In the genomic region with DNA sequence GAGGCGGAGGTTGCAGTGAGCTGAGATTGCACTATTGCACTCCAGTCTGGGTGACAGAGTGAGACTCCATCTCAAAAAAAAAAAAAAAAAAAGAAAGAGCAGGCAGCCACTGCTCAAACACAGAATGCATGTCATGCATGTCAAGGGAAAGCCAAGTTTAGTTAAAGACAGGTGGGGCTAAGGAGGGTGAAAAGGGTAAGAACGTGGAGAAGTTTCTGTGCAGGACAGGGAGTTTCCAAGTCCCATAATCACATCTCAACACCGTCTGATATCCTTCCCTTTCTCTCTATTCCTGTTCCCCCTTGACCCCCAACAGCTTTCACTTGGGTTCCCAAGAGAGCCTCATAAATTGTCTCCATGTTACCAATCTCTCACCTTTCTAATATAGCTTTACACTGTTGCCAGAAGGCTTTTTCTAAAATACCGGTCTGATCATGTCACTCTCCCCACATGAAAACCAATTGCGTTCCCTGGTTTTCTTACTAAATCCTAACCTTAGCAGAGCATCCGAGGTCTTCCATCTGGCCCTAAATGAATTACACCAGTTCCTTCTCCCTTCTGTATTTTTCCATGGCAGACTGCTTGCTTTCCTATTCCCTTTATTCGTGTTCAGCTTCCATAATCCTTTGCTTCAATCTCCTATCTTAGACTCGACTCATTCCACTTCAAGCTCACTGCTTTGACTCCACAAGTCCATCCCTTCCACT, we compare ENCODE assay signal across 10 cellular contexts. TPM values are rescaled to one million over a fixed set of nuclear protein-coding genes. Genes with fewer than 3 reads are reported as not detected.
DNase-seq lines count a peak whose midpoint lies in the region; ATAC-seq and TF ChIP-seq lines count a peak whose summit lies in the region.
"Had no signal": no experiment of that assay in that cellular context is flagged by ENCODE, and none has a peak within 500 bp of the region (broad histone marks: within the 10 kb centered on the region; RNA-seq: fewer than 3 reads in every experiment).

No MANE protein-coding gene starts in this region.

- no peaks in the 10 kb centered on the region for H3K9me3 Mint-ChIP-seq in activated CD8-positive, alpha-beta T cell treated with anti-CD3 and anti-CD28 coated beads for 36 hours
- H3K9me3 Mint-ChIP-seq in activated CD8-positive, alpha-beta T cell treated with anti-CD3 and anti-CD28 coated beads, Interleukin-2, amount 10 ng/mL, durations not matched to agents 7 days and 5 days (ENCODE audit: insufficient read depth), result no peaks in the 10 kb centered on the region
- no peaks in the 10 kb centered on the region for H3K9me3 Mint-ChIP-seq in activated T-helper 17 cell treated with anti-CD3 and anti-CD28 coated beads, Interleukin-2, amount 50 U/mL, for 72 hours

- no peaks in the 10 kb centered on the region for H3K27me3 Mint-ChIP-seq in activated CD8-positive, alpha-beta T cell treated with anti-CD3 and anti-CD28 coated beads for 36 hours
- H3K27me3 Mint-ChIP-seq in activated CD8-positive, alpha-beta T cell treated with anti-CD3 and anti-CD28 coated beads, Interleukin-2, amount 10 ng/mL, durations not matched to agents 7 days and 5 days (ENCODE audit: low read depth), result no peaks in the 10 kb centered on the region
- no peaks in the 10 kb centered on the region for H3K27me3 Mint-ChIP-seq in activated T-helper 17 cell treated with anti-CD3 and anti-CD28 coated beads, Interleukin-2, amount 50 U/mL, for 72 hours

- no peak for ATAC-seq in activated CD8-positive, alpha-beta T cell treated with anti-CD3 and anti-CD28 coated beads for 36 hours
- ATAC-seq in activated CD8-positive, alpha-beta T cell treated with anti-CD3 and anti-CD28 coated beads, Interleukin-2, amount 10 ng/mL, durations not matched to agents 7 days and 5 days, result no peak
- no peak for ATAC-seq in activated T-helper 17 cell treated with anti-CD3 and anti-CD28 coated beads, Interleukin-2, amount 50 U/mL, for 72 hours (replicated peaks)
- ATAC-seq in sciatic nerve, result no peak

- H3K4me3 Mint-ChIP-seq in activated CD8-positive, alpha-beta T cell treated with anti-CD3 and anti-CD28 coated beads for 36 hours, result no peak overlapping the region
- H3K4me3 Mint-ChIP-seq in activated CD8-positive, alpha-beta T cell treated with anti-CD3 and anti-CD28 coated beads, Interleukin-2, amount 10 ng/mL, durations not matched to agents 7 days and 5 days, result no peak overlapping the region
- peak overlapping the region; percentile 69 for H3K4me3 Mint-ChIP-seq in activated T-helper 17 cell treated with anti-CD3 and anti-CD28 coated beads, Interleukin-2, amount 50 U/mL, for 72 hours

- H3K4me1 ChIP-seq in thyroid gland, result peaks cover 20 to 64% of the 10 kb centered on the region in 2 donors

- no peak for TF ChIP-seq POLR2A in thyroid gland (IDR thresholded peaks at IDR 0.05)

- POLR2A ChIA-PET in activated CD8-positive, alpha-beta T cell treated with anti-CD3 and anti-CD28 coated beads for 36 hours (lab: Charles Lee), result interaction anchor here (0.6 to 1.2 kb wide), 4 partner anchors 10 to 154 kb away, joined by 3 to 4 read pairs (median 3); partner anchors contain the start of gene LARP4
- POLR2A ChIA-PET in activated CD8-positive, alpha-beta T cell treated with anti-CD3 and anti-CD28 coated beads, Interleukin-2, amount 10 ng/mL, durations not matched to agents 7 days and 5 days (lab: Charles Lee), result interaction anchor here (1.4 kb wide), 1 partner anchor 37 kb away, joined by 4 read pairs; the partner anchor contains the start of gene LIMA1

- 75 to 79% methylated on average over 8 of the region's 8 CpGs for WGBS in thyroid gland, 2 donors

- intact Hi-C loops in activated CD8-positive, alpha-beta T cell treated with anti-CD3 and anti-CD28 coated beads for 36 hours (cut with micrococcal nuclease), result no loop called here
- intact Hi-C loops in thyroid gland (cut with DNase I), result no loop called here
- intact Hi-C loops in sciatic nerve (cut with DNase I), result no loop called here

- H3K27me3 ChIP-seq in thyroid gland, result no peaks in the 10 kb centered on the region

- H3K9me3 ChIP-seq in thyroid gland, result no peaks in the 10 kb centered on the region

- H3K36me3 ChIP-seq in thyroid gland, result peaks cover 0 to 5% of the 10 kb centered on the region in 2 donors

- peaks cover 38% of the 10 kb centered on the region for H3K4me1 Mint-ChIP-seq in activated CD8-positive, alpha-beta T cell treated with anti-CD3 and anti-CD28 coated beads for 36 hours (ENCODE audit: low read depth)
- peaks cover 13% of the 10 kb centered on the region for H3K4me1 Mint-ChIP-seq in activated CD8-positive, alpha-beta T cell treated with anti-CD3 and anti-CD28 coated beads, Interleukin-2, amount 10 ng/mL, durations not matched to agents 7 days and 5 days (ENCODE audit: low read depth)
- peaks cover 12% of the 10 kb centered on the region for H3K4me1 Mint-ChIP-seq in activated T-helper 17 cell treated with anti-CD3 and anti-CD28 coated beads, Interleukin-2, amount 50 U/mL, for 72 hours

- CTCF ChIA-PET in activated CD8-positive, alpha-beta T cell treated with anti-CD3 and anti-CD28 coated beads for 36 hours (lab: Charles Lee), result interaction anchor here (1.0 to 1.9 kb wide), 3 partner anchors 25 to 70 kb away, joined by 3 to 6 read pairs (median 3); no protein-coding TSS in a partner anchor
- CTCF ChIA-PET in activated CD8-positive, alpha-beta T cell treated with anti-CD3 and anti-CD28 coated beads, Interleukin-2, amount 10 ng/mL, durations not matched to agents 7 days and 5 days (lab: Charles Lee), result interaction anchor here (1.1 to 1.3 kb wide), 3 partner anchors 58 to 136 kb away, joined by 3 to 5 read pairs (median 3); partner anchors contain the start of gene COX14

- peaks cover 5% of the 10 kb centered on the region for H3K36me3 Mint-ChIP-seq in activated CD8-positive, alpha-beta T cell treated with anti-CD3 and anti-CD28 coated beads for 36 hours (ENCODE audit: low read depth)
- H3K36me3 Mint-ChIP-seq in activated CD8-positive, alpha-beta T cell treated with anti-CD3 and anti-CD28 coated beads, Interleukin-2, amount 10 ng/mL, durations not matched to agents 7 days and 5 days (ENCODE audit: low read depth), result peaks cover 2% of the 10 kb centered on the region
- H3K36me3 Mint-ChIP-seq in activated T-helper 17 cell treated with anti-CD3 and anti-CD28 coated beads, Interleukin-2, amount 50 U/mL, for 72 hours (ENCODE audit: low read depth), result peaks cover 6% of the 10 kb centered on the region

- peak overlapping the region; percentile 43 for H3K27ac Mint-ChIP-seq in activated CD8-positive, alpha-beta T cell treated with anti-CD3 and anti-CD28 coated beads for 36 hours
- no peak overlapping the region for H3K27ac Mint-ChIP-seq in activated CD8-positive, alpha-beta T cell treated with anti-CD3 and anti-CD28 coated beads, Interleukin-2, amount 10 ng/mL, durations not matched to agents 7 days and 5 days
- H3K27ac Mint-ChIP-seq in activated T-helper 17 cell treated with anti-CD3 and anti-CD28 coated beads, Interleukin-2, amount 50 U/mL, for 72 hours, result peak overlapping the region; percentile 66

- peak overlapping the region; percentile 46 to 77 (median 73) for H3K27ac ChIP-seq in thyroid gland

- DNase-seq in activated CD8-positive, alpha-beta T cell treated with anti-CD3 and anti-CD28 coated beads for 36 hours, result no peak
- no peak for DNase-seq in activated CD8-positive, alpha-beta T cell treated with anti-CD3 and anti-CD28 coated beads, Interleukin-2, amount 10 ng/mL, durations not matched to agents 7 days and 5 days
- DNase-seq in kidney tubule cell (ENCODE audit: low spot score), result peak; percentile 31
- no peak for DNase-seq in thyroid gland
- DNase-seq in NCI-H1048 (lab: John Stamatoyannopoulos, UW), result no peak
- no peak for DNase-seq in mesenteric fat pad (ENCODE audit: low spot score)
- DNase-seq in sciatic nerve (ENCODE audit: low spot score), result no peak
- DNase-seq: activated effector memory CD4-positive, alpha-beta T cell treated with Interleukin-2 at 50 U/mL for 16 hours; NCI-H524 treated with DMSO at 0.1 percent for 48 hours had no signal

- TF ChIP-seq CTCF in activated CD8-positive, alpha-beta T cell treated with anti-CD3 and anti-CD28 coated beads for 36 hours (IDR thresholded peaks at IDR 0.05), result no peak
- TF ChIP-seq CTCF in thyroid gland (IDR thresholded peaks at IDR 0.05), result no peak

- H3K4me3 ChIP-seq in thyroid gland (replicated peaks in 1 of 3), result no peak overlapping the region

RNA-seq across cellular contexts. Expression of gene LIMA1, which starts 37.0 kb away (rescaled TPM):
- 10 to 100 TPM; 44.2 to 45.5 TPM for total RNA-seq in activated CD8-positive, alpha-beta T cell treated with anti-CD3 and anti-CD28 coated beads for 36 hours
- 10 to 100 TPM; 19.4 to 19.9 TPM for total RNA-seq in activated CD8-positive, alpha-beta T cell treated with anti-CD3 and anti-CD28 coated beads, Interleukin-2, amount 10 ng/mL, durations not matched to agents 7 days and 5 days
- 10 to 100 TPM; 61.8 to 65.7 TPM for total RNA-seq in activated T-helper 17 cell treated with anti-CD3 and anti-CD28 coated beads, Interleukin-2, amount 50 U/mL, for 72 hours
- total RNA-seq in thyroid gland, result 10 to 100 TPM; 53.0 to 75.4 (median 66.7) TPM
- total RNA-seq in mesenteric fat pad, result 163 TPM
- total RNA-seq in sciatic nerve, result 142 TPM
